ENCODE assay signal across 14 cellular contexts in the genomic region with DNA sequence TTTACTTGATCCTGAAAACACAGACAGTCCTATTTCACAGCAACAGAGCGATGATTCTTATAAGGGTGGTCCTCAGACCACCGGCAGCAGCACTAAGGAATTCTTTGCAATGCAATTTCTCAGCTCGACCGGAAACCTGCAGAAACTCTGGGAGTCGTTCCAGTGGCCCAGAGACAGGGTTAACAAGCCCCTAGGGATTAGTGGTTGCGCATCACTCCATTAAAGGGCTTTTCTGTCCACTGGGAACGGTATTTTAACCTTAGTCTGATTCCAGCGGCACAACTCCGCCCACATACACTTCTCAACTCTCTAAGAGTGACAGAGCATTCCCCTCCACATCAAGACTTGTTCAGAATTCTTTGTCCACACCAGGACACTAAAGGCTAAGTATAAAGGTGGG.
A peak's percentile ranks its signal among the peaks of the same experiment; 100 is the strongest.
DNase-seq lines count a peak whose midpoint lies in the region; ATAC-seq and TF ChIP-seq lines count a peak whose summit lies in the region.
"Had no signal": no experiment of that assay in that cellular context is flagged by ENCODE, and none has a peak within 500 bp of the region (broad histone marks: within the 10 kb centered on the region; RNA-seq: fewer than 3 reads in every experiment).

No MANE protein-coding gene starts in this region.

- no peaks in the 10 kb centered on the region for H3K4me1 ChIP-seq in osteoblast (ENCODE audit: insufficient read depth, low read length)
- H3K4me1 ChIP-seq in PC-3 (ENCODE audit: insufficient read depth, low read length), result no peaks in the 10 kb centered on the region
- H3K4me1 ChIP-seq: Caco-2 had no signal

- H3K4me3 ChIP-seq in osteoblast (ENCODE audit: insufficient read depth, low read length) (no peak overlapping the region), PC-3 (ENCODE audit: low read length) (no peak overlapping the region)
- H3K4me3 ChIP-seq: GM23248, K562 had no signal

- no peaks in the 10 kb centered on the region for H3K9me2 ChIP-seq in PC-3 (replicated peaks; ENCODE audit: low read length)

- no peak overlapping the region for H3K4me2 ChIP-seq in osteoblast (ENCODE audit: insufficient read depth, low read length)
- H3K4me2 ChIP-seq in PC-3 (ENCODE audit: low read length), result no peak overlapping the region

- ATAC-seq in PC-3 (no peak), GM21515 (IDR thresholded peaks at IDR 0.05; ENCODE audit: unreplicated experiment) (no peak)
- ATAC-seq: CD8-positive, alpha-beta T cell; K562 had no signal

- H4K20me1 ChIP-seq in osteoblast (ENCODE audit: insufficient read depth, low read length), result no peaks in the 10 kb centered on the region
- no peaks in the 10 kb centered on the region for H4K20me1 ChIP-seq in PC-3 (ENCODE audit: low read length)

- H2AFZ ChIP-seq in osteoblast (ENCODE audit: low read length), result no peak overlapping the region
- no peak overlapping the region for H2AFZ ChIP-seq in PC-3 (ENCODE audit: low read length)
- H2AFZ ChIP-seq: GM23248 had no signal

- TF ChIP-seq CTCF in osteoblast (IDR thresholded peaks at IDR 0.05; ENCODE audit: extremely low read depth, low read depth, low read length) (no peak), PC-3 (conservative IDR thresholded peaks at IDR 0.05; ENCODE audit: low read depth, low read length) (no peak)

- no peaks in the 10 kb centered on the region for H3F3A ChIP-seq in PC-3 (ENCODE audit: low read length, unreplicated experiment)

- intact Hi-C loops in PC-3 (cut with micrococcal nuclease), result no loop called here

- H3K9me3 ChIP-seq in osteoblast (ENCODE audit: low read depth, low read length) (peaks cover 4% of the 10 kb centered on the region), PC-3 (ENCODE audit: low read length) (no peaks in the 10 kb centered on the region)
- H3K9me3 ChIP-seq: Caco-2 had no signal

- H3K27ac ChIP-seq in osteoblast (ENCODE audit: low read depth, low read length) (no peak overlapping the region), PC-3 (ENCODE audit: low read length) (no peak overlapping the region)
- H3K27ac ChIP-seq: GM23248 had no signal

- no peaks in the 10 kb centered on the region for H3K79me2 ChIP-seq in osteoblast (ENCODE audit: insufficient read depth, low read length)
- no peaks in the 10 kb centered on the region for H3K79me2 ChIP-seq in PC-3 (ENCODE audit: low read length)

- no TSS peak for BruUV-seq in PC-3 (replicated peaks; lab: Mats Ljungman, UMichigan)

- H3K27me3 ChIP-seq in osteoblast (ENCODE audit: insufficient read depth, low read length) (no peaks in the 10 kb centered on the region), PC-3 (ENCODE audit: low read length) (peaks cover 16% of the 10 kb centered on the region)

- CTCF ChIA-PET in PC-3 (lab: Charles Lee), result no interaction called here

- DNase-seq in A172 (ENCODE audit: low spot score), result peak; percentile 20
- peak; percentile 42 for DNase-seq in COLO829 (ENCODE audit: low spot score)
- DNase-seq in M059J (ENCODE audit: low read depth), result peak; percentile 4
- peak; percentile 52 for DNase-seq in osteoblast (ENCODE audit: insufficient read length, low spot score, missing footprints)
- DNase-seq in PC-3, result no peak
- DNase-seq in inferior parietal cortex (ENCODE audit: extremely low spot score), result no peak
- DNase-seq: Caco-2; CD8-positive, alpha-beta T cell; DND-41; GF-D8; GM23248; H7 had no signal

- H3K9ac ChIP-seq in PC-3 (ENCODE audit: low read length), result no peak overlapping the region
- H3K9ac ChIP-seq: GM23248 had no signal

- POLR2A ChIA-PET in PC-3 (lab: Charles Lee; ENCODE audit: unreplicated experiment), result no interaction called here

- H3K36me3 ChIP-seq in osteoblast (ENCODE audit: insufficient read depth, low read length) (no peaks in the 10 kb centered on the region), PC-3 (ENCODE audit: low read depth, low read length) (no peaks in the 10 kb centered on the region)

Comparison
In these comparisons a context has a peak if more than half of its experiments do, and no peak if none do; other contexts are left out.
1. DNase-seq: peak in A172 (single experiment), COLO829 (single experiment), M059J (single experiment) and osteoblast (single experiment); none in PC-3 (single experiment) and inferior parietal cortex (single experiment).